8 cellular contexts compared by ENCODE assay signal in the genomic region with DNA sequence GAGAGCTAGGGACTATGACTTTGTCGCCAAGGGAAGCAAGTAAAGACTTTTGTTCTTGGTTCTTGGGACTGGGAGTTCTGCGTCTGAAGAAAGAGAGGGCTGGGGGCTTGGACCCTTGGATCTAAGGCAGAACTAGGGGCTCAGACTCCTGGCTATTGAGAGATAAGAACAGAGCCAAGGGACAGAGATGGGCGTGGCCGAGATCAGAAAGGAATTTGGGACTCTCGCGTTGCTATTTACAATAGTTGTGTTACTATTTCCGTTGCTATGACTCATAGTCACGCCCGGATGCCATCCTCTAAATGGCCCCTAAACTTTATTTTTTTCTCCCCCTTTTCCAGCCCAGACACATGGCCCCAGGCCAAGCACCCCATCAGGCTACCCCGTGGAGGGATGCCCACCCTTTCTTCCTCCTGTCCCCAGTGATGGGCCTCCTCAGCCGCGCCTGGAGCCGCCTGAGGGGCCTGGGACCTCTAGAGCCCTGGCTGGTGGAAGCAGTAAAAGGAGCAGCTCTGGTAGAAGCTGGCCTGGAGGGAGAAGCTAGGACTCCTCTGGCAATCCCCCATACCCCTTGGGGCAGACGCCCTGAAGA. TPM values are rescaled to one million over a fixed set of nuclear protein-coding genes. Genes with fewer than 3 reads are reported as not detected.
DNase-seq lines count a peak whose midpoint lies in the region; ATAC-seq, FAIRE-seq and TF ChIP-seq lines count a peak whose summit lies in the region.

No MANE protein-coding gene starts in this region.

- H3K27ac ChIP-seq in HUES64 (ENCODE audit: low read depth, low read length) (peak overlapping the region; percentile 96), fibroblast of lung (ENCODE audit: insufficient read depth, low read length) (peak overlapping the region; percentile 100)

- H3K36me3 ChIP-seq in HUES64 (ENCODE audit: insufficient read depth, low read length) (peaks cover 40% of the 10 kb centered on the region), fibroblast of lung (ENCODE audit: control insufficient read depth, insufficient read depth, low read length) (peaks cover 22% of the 10 kb centered on the region)

- peak overlapping the region; percentile 94 for H3K4me2 ChIP-seq in fibroblast of lung (ENCODE audit: extremely low read depth, insufficient read depth, low read length)

- no peak for TF ChIP-seq CTCF in fibroblast of lung (conservative IDR thresholded peaks at IDR 0.05 in 1 of 2, IDR thresholded peaks at IDR 0.05 in 1 of 2; ENCODE audit: low read depth in 1 of 2, low read length in 2 of 2)

- H3K4me3 ChIP-seq in HUES64 (ENCODE audit: low read length) (peak overlapping the region; percentile 89), fibroblast of lung (replicated peaks in 1 of 4; ENCODE audit: control extremely low read depth in 1 of 4, insufficient read depth in 1 of 4, low read depth in 3 of 4, low read length in 4 of 4) (peak overlapping the region; percentile 78 to 99 (median 98))

- H3K4me3 Mint-ChIP-seq in naive thymus-derived CD8-positive, alpha-beta T cell, result peak overlapping the region; percentile 95 to 100 (median 98)
- peak overlapping the region; percentile 99 for H3K4me3 Mint-ChIP-seq in stimulated activated naive CD8-positive, alpha-beta T cell treated with anti-CD3 and anti-CD28 coated beads, Interleukin-15, Interleukin-2, amounts not matched to agents 100 ng/mL and 50 ng/mL, for 24 hours

- DNase-seq in ELR (ENCODE audit: low read depth) (peak; percentile 99), RCC 7860 (ENCODE audit: low spot score) (peak; percentile 88), fibroblast of lung (ENCODE audit: low read depth in 2 of 2) (peak; percentile 91 to 96)
- peak; percentile 48 to 56 for DNase-seq in activated T-helper 1 cell treated with anti-CD3 and anti-CD28 coated beads, Interleukin-2, amount 50 U/mL, for 16 hours (ENCODE audit: low read depth in 1 of 2, low spot score in 1 of 2)
- peak; percentile 54 to 93 (median 82) for DNase-seq in naive thymus-derived CD8-positive, alpha-beta T cell

- H3K9ac ChIP-seq in HUES64 (ENCODE audit: low read depth, low read length), result peak overlapping the region; percentile 94
- H3K9ac ChIP-seq in fibroblast of lung (ENCODE audit: insufficient read depth, low read length), result peak overlapping the region; percentile 100

- peak overlapping the region; percentile 94 to 100 (median 100) for H3K27ac Mint-ChIP-seq in naive thymus-derived CD8-positive, alpha-beta T cell
- peak overlapping the region; percentile 94 for H3K27ac Mint-ChIP-seq in stimulated activated naive CD8-positive, alpha-beta T cell treated with anti-CD3 and anti-CD28 coated beads, Interleukin-15, Interleukin-2, amounts not matched to agents 100 ng/mL and 50 ng/mL, for 24 hours

- no peaks in the 10 kb centered on the region for H3K27me3 ChIP-seq in HUES64 (ENCODE audit: insufficient read depth, low read length)
- H3K27me3 ChIP-seq in fibroblast of lung (ENCODE audit: control insufficient read depth, insufficient read depth, low read length), result no peaks in the 10 kb centered on the region

- H2AFZ ChIP-seq in fibroblast of lung (ENCODE audit: low read length), result no peak overlapping the region

- H3K9me3 Mint-ChIP-seq in naive thymus-derived CD8-positive, alpha-beta T cell, result no peaks in the 10 kb centered on the region
- H3K9me3 Mint-ChIP-seq in stimulated activated naive CD8-positive, alpha-beta T cell treated with anti-CD3 and anti-CD28 coated beads, Interleukin-15, Interleukin-2, amounts not matched to agents 100 ng/mL and 50 ng/mL, for 24 hours, result no peaks in the 10 kb centered on the region

- no peaks in the 10 kb centered on the region for H3K9me3 ChIP-seq in HUES64 (ENCODE audit: insufficient read depth, low read depth, low read length)
- no peaks in the 10 kb centered on the region for H3K9me3 ChIP-seq in fibroblast of lung (ENCODE audit: control insufficient read depth, insufficient read depth, low read depth, low read length)

- no peak for FAIRE-seq in RCC 7860 (lab: Jason Lieb, UNC)

- ATAC-seq in naive thymus-derived CD8-positive, alpha-beta T cell, result peak; percentile 40 to 52
- no peak for ATAC-seq in HG02938 (IDR thresholded peaks at IDR 0.05; ENCODE audit: unreplicated experiment)

- H3K36me3 Mint-ChIP-seq in naive thymus-derived CD8-positive, alpha-beta T cell, result peaks cover 0 to 45% (median 7%) of the 10 kb centered on the region in 3 donors
- peaks cover 53% of the 10 kb centered on the region for H3K36me3 Mint-ChIP-seq in stimulated activated naive CD8-positive, alpha-beta T cell treated with anti-CD3 and anti-CD28 coated beads, Interleukin-15, Interleukin-2, amounts not matched to agents 100 ng/mL and 50 ng/mL, for 24 hours (ENCODE audit: low read depth)

- peaks cover 31 to 46% (median 42%) of the 10 kb centered on the region in 4 donors for H3K4me1 Mint-ChIP-seq in naive thymus-derived CD8-positive, alpha-beta T cell
- peaks cover 59% of the 10 kb centered on the region for H3K4me1 Mint-ChIP-seq in stimulated activated naive CD8-positive, alpha-beta T cell treated with anti-CD3 and anti-CD28 coated beads, Interleukin-15, Interleukin-2, amounts not matched to agents 100 ng/mL and 50 ng/mL, for 24 hours (ENCODE audit: low read depth)

- H3K27me3 Mint-ChIP-seq in naive thymus-derived CD8-positive, alpha-beta T cell, result peaks cover 0 to 5% (median 0%) of the 10 kb centered on the region in 5 donors
- no peaks in the 10 kb centered on the region for H3K27me3 Mint-ChIP-seq in stimulated activated naive CD8-positive, alpha-beta T cell treated with anti-CD3 and anti-CD28 coated beads, Interleukin-15, Interleukin-2, amounts not matched to agents 100 ng/mL and 50 ng/mL, for 24 hours

- POLR2A ChIA-PET in naive thymus-derived CD8-positive, alpha-beta T cell (lab: Charles Lee), result interaction anchor here (0.7 to 3.5 kb wide), 11 partner anchors 14 to 98 kb away, joined by 3 to 28 read pairs (median 5); a partner anchor contains a TSS

- no peaks in the 10 kb centered on the region for H4K20me1 ChIP-seq in fibroblast of lung (ENCODE audit: control insufficient read depth, extremely low read depth, insufficient read depth, low read length)

- 17% methylated on average over 14 of the region's 14 CpGs for WGBS in HUES64

- peaks cover 44% of the 10 kb centered on the region for H3K79me2 ChIP-seq in fibroblast of lung (ENCODE audit: control insufficient read depth, insufficient read depth, low read length)

- H3K4me1 ChIP-seq in HUES64 (ENCODE audit: insufficient read depth, low read length), result peaks cover 17% of the 10 kb centered on the region
- H3K4me1 ChIP-seq in fibroblast of lung (ENCODE audit: control insufficient read depth, extremely low read depth, insufficient read depth, low read length), result peaks cover 5% of the 10 kb centered on the region

RNA-seq across cellular contexts. Expression of a gene that starts 0.8 kb away (rescaled TPM):
- 11.2 TPM for polyA plus RNA-seq in HUES64 (2013, experiment 1 of 2)
- 13.3 TPM for polyA plus RNA-seq in HUES64 (2013, experiment 2 of 2)
- total RNA-seq in fibroblast of lung, result 87.3 and 166 TPM in 2 replicates
- polyA plus RNA-seq in fibroblast of lung, result 46.3 and 116 TPM in 2 replicates
- 53.8 and 120 TPM in 2 replicates for polyA plus RNA-seq in fibroblast of lung (2012)
- 19.5 and 31.9 TPM in 2 replicates for polyA minus RNA-seq in fibroblast of lung (ENCODE audit: low replicate concordance)
- total RNA-seq in naive thymus-derived CD8-positive, alpha-beta T cell, result 10 to 100 TPM; 56.9 to 59.9 TPM
- 10 to 100 TPM; 17.2 to 47.3 (median 43.1) TPM for polyA plus RNA-seq in naive thymus-derived CD8-positive, alpha-beta T cell

RNA-seq across cellular contexts. Expression of a gene that starts 4.6 kb away (rescaled TPM):
- 7.1 TPM for polyA plus RNA-seq in HUES64 (2013, experiment 1 of 2)
- polyA plus RNA-seq in HUES64 (2013, experiment 2 of 2), result 10.1 TPM
- total RNA-seq in fibroblast of lung, result 18.7 and 20.0 TPM in 2 replicates
- 6.6 and 11.1 TPM in 2 replicates for polyA plus RNA-seq in fibroblast of lung
- 33.4 and 58.7 TPM in 2 replicates for polyA plus RNA-seq in fibroblast of lung (2012)
- 18.3 and 27.2 TPM in 2 replicates for polyA minus RNA-seq in fibroblast of lung (ENCODE audit: low replicate concordance)
- total RNA-seq in naive thymus-derived CD8-positive, alpha-beta T cell, result 1 to 10 TPM; 4.1 to 6.6 TPM
- 1 to 10 TPM; 7.4 to 8.5 (median 8.1) TPM for polyA plus RNA-seq in naive thymus-derived CD8-positive, alpha-beta T cell

RNA-seq across cellular contexts. Expression of a gene that starts 25.6 kb away (rescaled TPM):
- polyA plus RNA-seq in HUES64 (2013, experiment 1 of 2), result 0.20 TPM
- polyA plus RNA-seq in HUES64 (2013, experiment 2 of 2), result not detected
- total RNA-seq in fibroblast of lung, result 0.51 and 0.83 TPM in 2 replicates
- 0.10 and 0.28 TPM in 2 replicates for polyA plus RNA-seq in fibroblast of lung
- polyA plus RNA-seq in fibroblast of lung (2012), result 0.19 and 0.24 TPM in 2 replicates
- 0.63 TPM in 1 of 2 replicates, not detected in the other for polyA minus RNA-seq in fibroblast of lung (ENCODE audit: low replicate concordance)
- not detected for total RNA-seq in naive thymus-derived CD8-positive, alpha-beta T cell
- polyA plus RNA-seq in naive thymus-derived CD8-positive, alpha-beta T cell, result under 1 TPM in 1 of 3 donors, not detected in 2; 0.08 TPM

RNA-seq across cellular contexts. Expression of a gene that starts 27.1 kb away (rescaled TPM):
- 95.5 TPM for polyA plus RNA-seq in HUES64 (2013, experiment 1 of 2)
- 99.3 TPM for polyA plus RNA-seq in HUES64 (2013, experiment 2 of 2)
- total RNA-seq in fibroblast of lung, result 130 and 137 TPM in 2 replicates
- 101 and 129 TPM in 2 replicates for polyA plus RNA-seq in fibroblast of lung
- 179 and 237 TPM in 2 replicates for polyA plus RNA-seq in fibroblast of lung (2012)
- 127 and 321 TPM in 2 replicates for polyA minus RNA-seq in fibroblast of lung (ENCODE audit: low replicate concordance)
- total RNA-seq in naive thymus-derived CD8-positive, alpha-beta T cell, result 100 to 1,000 TPM; 106 to 113 TPM
- 100 to 1,000 TPM in 1 of 3 donors, 10 to 100 TPM in 2; 48.6 to 119 (median 82.5) TPM for polyA plus RNA-seq in naive thymus-derived CD8-positive, alpha-beta T cell

RNA-seq across cellular contexts. Expression of a gene that starts 36.7 kb away (rescaled TPM):
- 7.4 TPM for polyA plus RNA-seq in HUES64 (2013, experiment 1 of 2)
- 13.6 TPM for polyA plus RNA-seq in HUES64 (2013, experiment 2 of 2)
- 7.7 and 11.1 TPM in 2 replicates for total RNA-seq in fibroblast of lung
- polyA plus RNA-seq in fibroblast of lung, result 2.7 and 4.5 TPM in 2 replicates
- 3.8 and 7.8 TPM in 2 replicates for polyA plus RNA-seq in fibroblast of lung (2012)
- 2.1 and 2.2 TPM in 2 replicates for polyA minus RNA-seq in fibroblast of lung (ENCODE audit: low replicate concordance)
- 1 to 10 TPM in 1 of 2 experiments, under 1 TPM in 1; 0.62 to 1.1 TPM for total RNA-seq in naive thymus-derived CD8-positive, alpha-beta T cell
- 1 to 10 TPM in 1 of 3 donors, under 1 TPM in 1, not detected in 1; 0.83 to 1.7 TPM for polyA plus RNA-seq in naive thymus-derived CD8-positive, alpha-beta T cell
